In the genomic region with DNA sequence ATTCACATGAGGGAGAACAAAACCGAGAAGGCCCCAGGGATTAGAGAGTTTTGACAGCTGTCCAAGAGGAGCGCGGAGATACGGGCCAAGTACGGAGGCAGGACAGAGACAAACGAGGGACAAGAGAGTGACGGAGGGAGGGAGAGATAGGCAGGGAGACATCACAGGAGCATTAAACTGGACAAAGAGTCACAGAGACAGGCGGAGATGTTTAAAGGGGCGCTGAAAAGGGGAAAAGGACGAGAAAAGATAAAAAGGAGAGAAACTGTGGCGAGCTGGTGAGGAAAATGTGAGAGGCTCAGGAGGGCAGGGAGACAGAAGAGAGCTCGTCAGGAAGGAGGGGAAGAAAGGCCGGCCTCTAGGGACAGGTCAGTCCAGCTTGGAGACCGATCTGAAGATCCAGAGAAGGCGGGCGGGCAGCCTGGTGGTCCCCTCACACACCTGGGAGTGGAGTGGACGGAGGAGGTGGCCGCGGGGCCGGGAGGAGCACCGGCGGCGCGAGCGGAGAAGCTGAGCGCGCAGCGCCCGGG, we compare ENCODE assay signal across 1 cellular context.
TF ChIP-seq lines count a peak whose summit lies in the region.

No MANE protein-coding gene starts in this region.

TF ChIP-seq in HCT116, 20 proteins besides CTCF, POLR2A, EP300 and RAD21 (continued from another document):
- TF ChIP-seq, protein P1, sequence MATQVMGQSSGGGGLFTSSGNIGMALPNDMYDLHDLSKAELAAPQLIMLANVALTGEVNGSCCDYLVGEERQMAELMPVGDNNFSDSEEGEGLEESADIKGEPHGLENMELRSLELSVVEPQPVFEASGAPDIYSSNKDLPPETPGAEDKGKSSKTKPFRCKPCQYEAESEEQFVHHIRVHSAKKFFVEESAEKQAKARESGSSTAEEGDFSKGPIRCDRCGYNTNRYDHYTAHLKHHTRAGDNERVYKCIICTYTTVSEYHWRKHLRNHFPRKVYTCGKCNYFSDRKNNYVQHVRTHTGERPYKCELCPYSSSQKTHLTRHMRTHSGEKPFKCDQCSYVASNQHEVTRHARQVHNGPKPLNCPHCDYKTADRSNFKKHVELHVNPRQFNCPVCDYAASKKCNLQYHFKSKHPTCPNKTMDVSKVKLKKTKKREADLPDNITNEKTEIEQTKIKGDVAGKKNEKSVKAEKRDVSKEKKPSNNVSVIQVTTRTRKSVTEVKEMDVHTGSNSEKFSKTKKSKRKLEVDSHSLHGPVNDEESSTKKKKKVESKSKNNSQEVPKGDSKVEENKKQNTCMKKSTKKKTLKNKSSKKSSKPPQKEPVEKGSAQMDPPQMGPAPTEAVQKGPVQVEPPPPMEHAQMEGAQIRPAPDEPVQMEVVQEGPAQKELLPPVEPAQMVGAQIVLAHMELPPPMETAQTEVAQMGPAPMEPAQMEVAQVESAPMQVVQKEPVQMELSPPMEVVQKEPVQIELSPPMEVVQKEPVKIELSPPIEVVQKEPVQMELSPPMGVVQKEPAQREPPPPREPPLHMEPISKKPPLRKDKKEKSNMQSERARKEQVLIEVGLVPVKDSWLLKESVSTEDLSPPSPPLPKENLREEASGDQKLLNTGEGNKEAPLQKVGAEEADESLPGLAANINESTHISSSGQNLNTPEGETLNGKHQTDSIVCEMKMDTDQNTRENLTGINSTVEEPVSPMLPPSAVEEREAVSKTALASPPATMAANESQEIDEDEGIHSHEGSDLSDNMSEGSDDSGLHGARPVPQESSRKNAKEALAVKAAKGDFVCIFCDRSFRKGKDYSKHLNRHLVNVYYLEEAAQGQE (IDR thresholded peaks at IDR 0.05; ENCODE audit: low read depth): no peak
- TF ChIP-seq FOSL1 (IDR thresholded peaks at IDR 0.05; ENCODE audit: low read depth) (no peak), CEBPB (IDR thresholded peaks at IDR 0.05; ENCODE audit: low read depth) (no peak), CBX3 (IDR thresholded peaks at IDR 0.05; ENCODE audit: low read depth) (no peak), JUND (IDR thresholded peaks at IDR 0.05) (no peak), SIN3A (IDR thresholded peaks at IDR 0.05; ENCODE audit: low read depth) (no peak), ELF1 (IDR thresholded peaks at IDR 0.05; ENCODE audit: borderline replicate concordance, low read depth) (no peak), SP1 (IDR thresholded peaks at IDR 0.05; ENCODE audit: low read depth) (no peak), TCF7L2 (IDR thresholded peaks at IDR 0.05; ENCODE audit: borderline replicate concordance, extremely low read depth, insufficient read depth, insufficient read length) (no peak), YY1 (IDR thresholded peaks at IDR 0.05; ENCODE audit: extremely low read depth, insufficient replicate concordance, low read depth, low read length) (no peak)
- TF ChIP-seq, protein P2, sequence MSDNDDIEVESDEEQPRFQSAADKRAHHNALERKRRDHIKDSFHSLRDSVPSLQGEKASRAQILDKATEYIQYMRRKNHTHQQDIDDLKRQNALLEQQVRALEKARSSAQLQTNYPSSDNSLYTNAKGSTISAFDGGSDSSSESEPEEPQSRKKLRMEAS (IDR thresholded peaks at IDR 0.05): no peak
TF ChIP-seq in HCT116: peak in this region for 0.
